ENCODE assay signal across 7 cellular contexts in genomic region chr10:3439183-3439582, GRCh38.
"Had no signal": no experiment of that assay in that cellular context is flagged by ENCODE, and none has a peak within 500 bp of the region (broad histone marks: within the 10 kb centered on the region; RNA-seq: fewer than 3 reads in every experiment).

No MANE protein-coding gene starts in this region.

- H3K4me3 ChIP-seq: K562 had no signal

- DNase-seq: KBM-7, KG1 had no signal

- H3K9ac ChIP-seq: KMS-11 had no signal

- FAIRE-seq: HTR-8/SVneo, K562 had no signal

- ATAC-seq: K562 had no signal

- H3K4me3 Mint-ChIP-seq: IgD-negative memory B cell had no signal

- H3K27ac ChIP-seq: HL-60, KMS-11 had no signal

- H3K27ac Mint-ChIP-seq: IgD-negative memory B cell had no signal

- H3K4me1 Mint-ChIP-seq: IgD-negative memory B cell had no signal

- H3K4me2 ChIP-seq: KMS-11 had no signal
